10 cellular contexts compared by ENCODE assay signal in genomic region chr3:24519368-24520100, GRCh38. TPM values are rescaled to one million over a fixed set of nuclear protein-coding genes. Genes with fewer than 3 reads are reported as not detected.
DNase-seq lines count a peak whose midpoint lies in the region; ATAC-seq and TF ChIP-seq lines count a peak whose summit lies in the region.
"Had no signal": no experiment of that assay in that cellular context is flagged by ENCODE, and none has a peak within 500 bp of the region (broad histone marks: within the 10 kb centered on the region; RNA-seq: fewer than 3 reads in every experiment).

No MANE protein-coding gene starts in this region.

- H2AFZ ChIP-seq in GM23248, result no peak overlapping the region

- H3K4me1 ChIP-seq in GM23248 (ENCODE audit: insufficient read depth) (no peaks in the 10 kb centered on the region), right lobe of liver (peaks cover 0 to 18% (median 7%) of the 10 kb centered on the region in 4 donors), sigmoid colon (peaks cover 0 to 18% (median 12%) of the 10 kb centered on the region in 4 donors)

- 0 out of 2 replicates have a peak, but pooled peaks cover 5% of the 10 kb centered on the region for H3K27me3 ChIP-seq in GM23248 (replicated peaks; ENCODE audit: insufficient read depth)
- no peaks in the 10 kb centered on the region for H3K27me3 ChIP-seq in right lobe of liver
- H3K27me3 ChIP-seq in sigmoid colon, result no peaks in the 10 kb centered on the region
- H3K27me3 ChIP-seq: thyroid gland had no signal

- ATAC-seq in right lobe of liver, result peak in 3 of 4 donors; percentile 4 to 40 (median 36)

- H3K4me3 ChIP-seq in GM23248 (no peak overlapping the region), right lobe of liver (peak overlapping the region in 1 of 3 donors; percentile 20), sigmoid colon (no peak overlapping the region)
- H3K4me3 ChIP-seq: heart right ventricle, thyroid gland had no signal

- H3K79me2 ChIP-seq in GM23248 (ENCODE audit: insufficient read depth), result no peaks in the 10 kb centered on the region

- H3K27ac ChIP-seq in GM23248 (no peak overlapping the region), right lobe of liver (no peak overlapping the region), sigmoid colon (no peak overlapping the region)
- H3K27ac ChIP-seq: heart right ventricle, thyroid gland had no signal

- H3K9me2 ChIP-seq in GM23248 (ENCODE audit: insufficient read depth), result no peaks in the 10 kb centered on the region

- H3K4me2 ChIP-seq in GM23248 (ENCODE audit: unreplicated experiment), result peak overlapping the region; percentile 16

- WGBS in GM23248 (ENCODE audit: low coverage in 1 of 2, low lambda C conversion rate in 2 of 2, missing lambda C conversion rate in 2 of 2), 2 experiments, result 68 to 76% methylated on average over 15 of the region's 15 CpGs
- 61% methylated on average over 7 of the region's 15 CpGs for WGBS in right lobe of liver (ENCODE audit: insufficient coverage, low coverage, low lambda C conversion rate, missing lambda C conversion rate)
- 78 to 87% methylated on average over 15 of the region's 15 CpGs for WGBS in sigmoid colon, 2 donors

- in situ Hi-C loops in GM13977 (cut with MboI; ENCODE audit: low pct_unique_long_range_greater_than_20kb, low sequenced_read_pairs, unreplicated experiment) (no loop called here), GM23248 (cut with MboI) (no loop called here)

- H3K36me3 ChIP-seq in GM23248 (ENCODE audit: low read depth) (no peaks in the 10 kb centered on the region), right lobe of liver (no peaks in the 10 kb centered on the region), sigmoid colon (no peaks in the 10 kb centered on the region)
- H3K36me3 ChIP-seq: heart right ventricle, thyroid gland had no signal

- no peak overlapping the region for H3K9ac ChIP-seq in GM23248

- intact Hi-C loops in right lobe of liver (cut with DNase I) (no loop called here), sigmoid colon (cut with DNase I) (loop anchor here (5.0 to 10.0 kb wide), 2 partner anchors 125 to 158 kb away; no protein-coding TSS in a partner anchor)

- no peak for TF ChIP-seq EP300 in sigmoid colon (IDR thresholded peaks at IDR 0.05)

- no peaks in the 10 kb centered on the region for H3F3A ChIP-seq in GM23248 (ENCODE audit: insufficient read depth)

- TF ChIP-seq CTCF in GM13977 (IDR thresholded peaks at IDR 0.05; ENCODE audit: extremely low read depth, insufficient read depth, missing control alignments), result no peak
- no peak for TF ChIP-seq CTCF in right lobe of liver (IDR thresholded peaks at IDR 0.05)
- no peak for TF ChIP-seq CTCF in sigmoid colon (IDR thresholded peaks at IDR 0.05)

- DNase-seq in GM13977 (ENCODE audit: low spot score) (peak; percentile 61), GM23248 (peak; percentile 47), M059J (ENCODE audit: low read depth) (peak; percentile 59), right lobe of liver (no peak), cerebellar cortex (ENCODE audit: low spot score) (no peak), cortex of kidney (lab: John Stamatoyannopoulos, UW) (no peak), sigmoid colon (no peak)
- no peak for DNase-seq in effector CD4-positive, alpha-beta T cell

- no peaks in the 10 kb centered on the region for H4K20me1 ChIP-seq in GM23248 (ENCODE audit: insufficient read depth)

- H3K9me3 ChIP-seq in GM23248 (ENCODE audit: low read depth) (no peaks in the 10 kb centered on the region), right lobe of liver (no peaks in the 10 kb centered on the region), sigmoid colon (no peaks in the 10 kb centered on the region)
- H3K9me3 ChIP-seq: heart right ventricle, thyroid gland had no signal

- no peak for TF ChIP-seq POLR2A in right lobe of liver (IDR thresholded peaks at IDR 0.05)
- no peak for TF ChIP-seq POLR2A in sigmoid colon (IDR thresholded peaks at IDR 0.05)

RNA-seq across cellular contexts. Expression of gene THRB, which starts 24.9 kb away (rescaled TPM):
- 2.9 and 5.1 TPM in 2 replicates for total RNA-seq in GM23248 (2014; rRNA removed; shearing (Covaris generic))
- polyA plus RNA-seq in GM23248 (2016; fragmentation: Nextera tagmentation; extraction: Ambion mirVana) (3.3 and 3.9 TPM in 2 replicates), sigmoid colon (10 to 100 TPM in 2 of 3 donors, 1 to 10 TPM in 1; 7.2 to 10.6 (median 10.2) TPM)
- total RNA-seq in M059J (2014; rRNA removed; shearing (Covaris generic)), result 1.3 and 2.0 TPM in 2 replicates
- total RNA-seq in right lobe of liver (10 to 100 TPM; 14.5 to 29.5 (median 17.3) TPM), sigmoid colon (10 to 100 TPM; 29.7 to 49.5 (median 35.6) TPM)

Comparison
In these comparisons a context has a peak if more than half of its experiments do, and no peak if none do; other contexts are left out.
1. DNase-seq: peak in GM13977 (single experiment), GM23248 (single experiment) and M059J (single experiment); none in right lobe of liver (0 of 3), cerebellar cortex (single experiment), effector CD4-positive, alpha-beta T cell (single experiment), cortex of kidney (single experiment) and sigmoid colon (single experiment).